In the genomic region with DNA sequence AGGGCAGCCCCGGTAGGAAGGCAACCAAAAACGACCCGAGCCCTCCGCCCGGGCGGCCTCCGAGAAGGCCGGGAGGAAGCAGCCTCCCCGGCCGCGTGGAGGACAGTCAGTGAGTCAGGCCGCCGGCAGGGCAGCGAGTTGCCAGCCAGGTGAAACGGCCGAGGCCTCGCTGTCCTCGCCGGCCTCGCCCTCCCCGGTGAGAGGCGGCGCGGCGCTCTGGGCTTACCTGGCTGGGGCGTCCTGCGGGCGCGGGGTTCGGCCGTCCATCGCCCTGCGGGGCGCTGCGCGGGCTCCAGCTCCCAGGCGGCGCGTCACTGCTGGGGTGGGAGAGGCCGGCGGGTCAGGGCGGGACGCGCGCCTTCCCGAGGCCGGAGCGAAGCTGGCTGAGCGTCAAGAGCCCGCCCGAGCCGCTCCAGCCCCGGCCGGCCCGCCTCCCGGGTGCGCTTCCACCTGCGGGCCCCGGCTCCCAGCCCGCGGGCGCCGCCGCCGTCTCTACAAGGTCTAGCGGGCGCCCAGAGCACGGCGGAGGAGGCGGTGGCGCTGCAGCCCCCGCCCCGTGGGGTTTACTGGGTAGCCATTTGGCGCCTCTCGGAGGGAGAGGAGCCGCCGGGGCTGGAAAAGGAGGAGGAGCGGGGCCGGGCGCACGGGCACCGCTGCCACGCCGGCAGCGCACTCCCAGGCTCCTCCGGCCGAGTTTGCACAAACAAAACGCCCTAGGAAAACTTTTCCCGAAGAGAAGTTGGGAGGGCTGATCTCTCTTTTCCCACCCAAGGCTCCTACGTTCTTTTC, we compare ENCODE assay signal across 9 cellular contexts. TPM values are rescaled to one million over a fixed set of nuclear protein-coding genes. Genes with fewer than 3 reads are reported as not detected.
DNase-seq lines count a peak whose midpoint lies in the region; ATAC-seq lines count a peak whose summit lies in the region.
"Had no signal": no experiment of that assay in that cellular context is flagged by ENCODE, and none has a peak within 500 bp of the region (broad histone marks: within the 10 kb centered on the region; RNA-seq: fewer than 3 reads in every experiment).

No MANE protein-coding gene starts in this region.

- H3K36me3 Mint-ChIP-seq in CD4-positive, CD25-positive, alpha-beta regulatory T cell: no peaks in the 10 kb centered on the region

- H3K9ac ChIP-seq in neuronal stem cell (ENCODE audit: low read depth, low read length, poor library complexity): peak overlapping the region; percentile 86

- peaks cover 0 to 10% (median 6%) of the 10 kb centered on the region in 4 donors for H3K4me1 Mint-ChIP-seq in CD4-positive, CD25-positive, alpha-beta regulatory T cell

- H3K9me3 Mint-ChIP-seq in CD4-positive, CD25-positive, alpha-beta regulatory T cell: no peaks in the 10 kb centered on the region

- H2AK5ac ChIP-seq in neuronal stem cell (ENCODE audit: low read depth, low read length): no peak overlapping the region

- DNase-seq in CD4-positive, CD25-positive, alpha-beta regulatory T cell: peak in 1 of 3 donors; percentile 13
- peak; percentile 12 for DNase-seq in NCI-H345 treated with DMSO at 0.1 percent for 48 hours (lab: John Stamatoyannopoulos, UW; ENCODE audit: unreplicated experiment)
- DNase-seq in activated naive CD4-positive, alpha-beta T cell treated with anti-CD3 and anti-CD28 coated beads, Interleukin-2, amount 50 U/mL, for 16 hours: peak; percentile 11
- DNase-seq in glomerular visceral epithelial cell (ENCODE audit: extremely low spot score): peak; percentile 86
- DNase-seq in neuronal stem cell (ENCODE audit: low spot score): peak; percentile 71
- no peak for DNase-seq in cortex of kidney (lab: John Stamatoyannopoulos, UW)

- no CpG with 5 or more reads among the region's 90 CpGs for WGBS in neuronal stem cell (ENCODE audit: extremely low coverage in 2 of 2, insufficient read length in 2 of 2, insufficient replicate concordance in 1 of 2), 2 donors

- no peak overlapping the region for H4K91ac ChIP-seq in neuronal stem cell (ENCODE audit: low read depth, low read length, poor library complexity)

- no peaks in the 10 kb centered on the region for H3K79me1 ChIP-seq in neuronal stem cell (ENCODE audit: low read depth, low read length)

- peak overlapping the region; percentile 73 for H3K23ac ChIP-seq in neuronal stem cell (ENCODE audit: low read depth, low read length, poor library complexity)

- peak overlapping the region; percentile 97 for H3K18ac ChIP-seq in neuronal stem cell (ENCODE audit: low read length)

- H3K27ac Mint-ChIP-seq in CD4-positive, CD25-positive, alpha-beta regulatory T cell: no peak overlapping the region

- H3K27me3 ChIP-seq in CD4-positive, CD25-positive, alpha-beta regulatory T cell (ENCODE audit: control insufficient read depth, insufficient read depth, low read length): peaks cover 17% of the 10 kb centered on the region
- peaks cover 0 to 11% (median 0%) of the 10 kb centered on the region in 3 experiments for H3K27me3 ChIP-seq in neuronal stem cell (ENCODE audit: control insufficient read depth in 3 of 3, insufficient read depth in 3 of 3, low read depth in 1 of 3, low read length in 3 of 3)

- H2BK5ac ChIP-seq in neuronal stem cell (ENCODE audit: low read length): peak overlapping the region; percentile 87

- H4K8ac ChIP-seq in neuronal stem cell (ENCODE audit: low read depth, low read length): no peak overlapping the region

- peak overlapping the region in 2 of 4 donors; percentile 76 to 81 for H3K4me3 Mint-ChIP-seq in CD4-positive, CD25-positive, alpha-beta regulatory T cell

- peak overlapping the region; percentile 81 for H2BK120ac ChIP-seq in neuronal stem cell (ENCODE audit: low read depth, low read length)

- H3K14ac ChIP-seq in neuronal stem cell (ENCODE audit: low read length): no peak overlapping the region

- peak overlapping the region; percentile 37 for H2BK15ac ChIP-seq in neuronal stem cell (ENCODE audit: low read length)

- peaks cover 61% of the 10 kb centered on the region for H3K27me3 Mint-ChIP-seq in CD4-positive, CD25-positive, alpha-beta regulatory T cell

- H3K27ac ChIP-seq in CD4-positive, CD25-positive, alpha-beta regulatory T cell (ENCODE audit: insufficient read depth, low read length, poor library complexity, severe bottlenecking): no peak overlapping the region
- H3K27ac ChIP-seq in neuronal stem cell (replicated peaks; ENCODE audit: low read length): peak overlapping the region; percentile 59

- peak overlapping the region; percentile 10 for H2BK12ac ChIP-seq in neuronal stem cell (ENCODE audit: low read length)

- H3K4me2 ChIP-seq in neuronal stem cell (ENCODE audit: insufficient read depth, low read length, poor library complexity, severe bottlenecking): peak overlapping the region; percentile 91

- H3K36me3 ChIP-seq in CD4-positive, CD25-positive, alpha-beta regulatory T cell (ENCODE audit: control insufficient read depth, insufficient read depth, low read length): no peaks in the 10 kb centered on the region
- no peaks in the 10 kb centered on the region for H3K36me3 ChIP-seq in neuronal stem cell (replicated peaks in 1 of 2; ENCODE audit: control insufficient read depth in 2 of 2, insufficient read depth in 2 of 2, low read length in 2 of 2)

- ATAC-seq in CD4-positive, CD25-positive, alpha-beta regulatory T cell (ENCODE audit: low read depth in 2 of 2): peak; percentile 35 to 45
- ATAC-seq in GM18909 (IDR thresholded peaks at IDR 0.05; ENCODE audit: poor library complexity, unreplicated experiment) (peak; percentile 68), HG03103 (IDR thresholded peaks at IDR 0.05; ENCODE audit: low read depth, unreplicated experiment) (peak; percentile 59)

- H3K4me3 ChIP-seq in CD4-positive, CD25-positive, alpha-beta regulatory T cell (ENCODE audit: low read depth, low read length): no peak overlapping the region
- peak overlapping the region; percentile 77 to 93 for H3K4me3 ChIP-seq in neuronal stem cell (ENCODE audit: low read length in 2 of 2)

- no peaks in the 10 kb centered on the region for H3K9me3 ChIP-seq in CD4-positive, CD25-positive, alpha-beta regulatory T cell (ENCODE audit: control insufficient read depth in 2 of 2, low read length in 2 of 2)
- no peaks in the 10 kb centered on the region for H3K9me3 ChIP-seq in neuronal stem cell (replicated peaks in 1 of 2; ENCODE audit: control insufficient read depth in 2 of 2, insufficient read depth in 1 of 2, low read depth in 1 of 2, low read length in 2 of 2)

- H3K4ac ChIP-seq in neuronal stem cell (ENCODE audit: low read length): no peak overlapping the region

- H2AFZ ChIP-seq in neuronal stem cell (ENCODE audit: low read length): peak overlapping the region; percentile 100

- H3K4me1 ChIP-seq in CD4-positive, CD25-positive, alpha-beta regulatory T cell (ENCODE audit: control insufficient read depth, insufficient read depth, low read length, poor library complexity, severe bottlenecking): peaks cover 16% of the 10 kb centered on the region
- H3K4me1 ChIP-seq in neuronal stem cell (ENCODE audit: control insufficient read depth in 2 of 2, insufficient read depth in 1 of 2, low read depth in 1 of 2, low read length in 2 of 2): peaks cover 0 to 10% of the 10 kb centered on the region in 2 donors

RNA-seq across cellular contexts. Expression of gene COBLL1, which starts 0.5 kb away (rescaled TPM):
- total RNA-seq in CD4-positive, CD25-positive, alpha-beta regulatory T cell: 1.3 TPM
- polyA plus RNA-seq in CD4-positive, CD25-positive, alpha-beta regulatory T cell: under 1 TPM in 1 of 4 donors, not detected in 3; 0.49 TPM
- 1.0 TPM for polyA plus RNA-seq in neuronal stem cell (2013, experiment 1 of 2)
- 0.97 TPM for polyA plus RNA-seq in neuronal stem cell (2013, experiment 2 of 2)
- total RNA-seq: activated CD8-positive, alpha-beta memory T cell treated with anti-CD3 and anti-CD28 coated beads for 36 hours had no signal
